14 cellular contexts compared by ENCODE assay signal in genomic region chr14:75715926-75716780, GRCh38. TPM values are rescaled to one million over a fixed set of nuclear protein-coding genes. Genes with fewer than 3 reads are reported as not detected.
DNase-seq lines count a peak whose midpoint lies in the region; ATAC-seq, FAIRE-seq and TF ChIP-seq lines count a peak whose summit lies in the region.
"Had no signal": no experiment of that assay in that cellular context is flagged by ENCODE, and none has a peak within 500 bp of the region (broad histone marks: within the 10 kb centered on the region; RNA-seq: fewer than 3 reads in every experiment).

No MANE protein-coding gene starts in this region.

- no peak for TF ChIP-seq CTCF in smooth muscle cell (IDR thresholded peaks at IDR 0.05; ENCODE audit: borderline replicate concordance, insufficient read depth, poor library complexity, severe bottlenecking)

- no peaks in the 10 kb centered on the region for H3K36me3 ChIP-seq in smooth muscle cell (ENCODE audit: low read depth)
- H3K36me3 ChIP-seq: colonic mucosa, ovary had no signal

- H3K4me3 ChIP-seq in smooth muscle cell: no peak overlapping the region
- H3K4me3 ChIP-seq: colonic mucosa, lower lobe of right lung, ovary had no signal

- no peaks in the 10 kb centered on the region for H4K20me1 ChIP-seq in smooth muscle cell (ENCODE audit: low read depth)

- ATAC-seq in SK-N-SH treated with all-trans-retinoic acid at 6 μM for 48 hours (no peak), HG02973 (IDR thresholded peaks at IDR 0.05; ENCODE audit: unreplicated experiment) (no peak), GM18861 (IDR thresholded peaks at IDR 0.05; ENCODE audit: unreplicated experiment) (no peak)
- ATAC-seq: activated CD8-positive, alpha-beta T cell treated with anti-CD3 and anti-CD28 coated beads, Interleukin-2, amount 10 ng/mL, durations not matched to agents 7 days and 5 days; lower lobe of right lung had no signal

- peak overlapping the region; percentile 21 for H3K9ac ChIP-seq in smooth muscle cell (ENCODE audit: low read depth)

- H3F3A ChIP-seq in smooth muscle cell (ENCODE audit: low read depth): peaks cover 32% of the 10 kb centered on the region

- WGBS in smooth muscle cell (ENCODE audit: low lambda C conversion rate): 17% methylated on average over 2 of the region's 2 CpGs

- TF ChIP-seq POLR2A in GM12892 (IDR thresholded peaks at IDR 0.05; ENCODE audit: low read depth, low read length): no peak

- H2AFZ ChIP-seq in smooth muscle cell (ENCODE audit: low read depth): no peak overlapping the region

- FAIRE-seq in GM12892 (lab: Jason Lieb, UNC): no peak
- FAIRE-seq in frontal cortex (lab: Jason Lieb, UNC): no peak

- H3K79me2 ChIP-seq in smooth muscle cell (ENCODE audit: low read depth): no peaks in the 10 kb centered on the region

- DNase-seq in ELR (ENCODE audit: low read depth): peak; percentile 83
- peak; percentile 31 for DNase-seq in fibroblast of the conjunctiva (ENCODE audit: low read depth)
- no peak for DNase-seq in smooth muscle cell (lab: John Stamatoyannopoulos, UW; ENCODE audit: unreplicated experiment)
- DNase-seq in GM12892 (ENCODE audit: insufficient read length): no peak
- no peak for DNase-seq in frontal cortex (ENCODE audit: low spot score in 2 of 2)
- DNase-seq: activated CD8-positive, alpha-beta T cell treated with anti-CD3 and anti-CD28 coated beads, Interleukin-2, amount 10 ng/mL, durations not matched to agents 7 days and 5 days; activated gamma-delta T cell treated with Interleukin-2 at 50 U/mL for 16 hours; colonic mucosa; lower lobe of right lung; NCI-H2107; ovary had no signal

- H3K4me2 ChIP-seq in smooth muscle cell: peak overlapping the region; percentile 48

- H3K27me3 ChIP-seq in smooth muscle cell (ENCODE audit: low read depth): no peaks in the 10 kb centered on the region
- H3K27me3 ChIP-seq: colonic mucosa, ovary had no signal

- no peaks in the 10 kb centered on the region for H3K9me3 ChIP-seq in smooth muscle cell (replicated peaks; ENCODE audit: low read depth)
- H3K9me3 ChIP-seq: colonic mucosa, lower lobe of right lung, ovary had no signal

- peak overlapping the region; percentile 79 for H3K27ac ChIP-seq in smooth muscle cell (ENCODE audit: low read depth)
- H3K27ac ChIP-seq: colonic mucosa, lower lobe of right lung, ovary had no signal

- peaks cover 38% of the 10 kb centered on the region for H3K4me1 ChIP-seq in smooth muscle cell (ENCODE audit: low read depth)
- H3K4me1 ChIP-seq: colonic mucosa had no signal

TF ChIP-seq in SK-N-SH treated with all-trans-retinoic acid at 6 μM for 48 hours, 23 proteins besides CTCF, POLR2A, EP300 and RAD21:
- TF ChIP-seq SNAI2 (CRISPR knock-in tag; IDR thresholded peaks at IDR 0.05) (no peak), ISL1 (CRISPR knock-in tag; IDR thresholded peaks at IDR 0.05) (peak; percentile 24)

RNA-seq across cellular contexts. Expression of gene TTLL5, which starts 55.1 kb away (rescaled TPM):
- total RNA-seq in smooth muscle cell (28.4 and 38.0 TPM in 2 replicates), frontal cortex (35.1 TPM)
- 12.6 and 16.2 TPM in 2 replicates for polyA plus RNA-seq in smooth muscle cell
- 14.2 TPM for polyA plus RNA-seq in GM12892 (2012; ENCODE audit: missing spikeins)

RNA-seq across cellular contexts. Expression of gene ERG28, which starts 55.5 kb away (rescaled TPM):
- total RNA-seq in smooth muscle cell (34.6 and 35.0 TPM in 2 replicates), frontal cortex (7.7 TPM)
- 44.9 and 45.2 TPM in 2 replicates for polyA plus RNA-seq in smooth muscle cell
- 24.3 TPM for polyA plus RNA-seq in GM12892 (2012; ENCODE audit: missing spikeins)

Comparison
In these comparisons a context has a peak if more than half of its experiments do, and no peak if none do; other contexts are left out.
1. DNase-seq: peak in ELR (single experiment) and fibroblast of the conjunctiva (single experiment); none in smooth muscle cell (single experiment), GM12892 (single experiment) and frontal cortex (0 of 2).